Comparison of ENCODE assay signal across 29 cellular contexts in genomic region chr11:131666617-131667016, GRCh38.
A peak's percentile ranks its signal among the peaks of the same experiment; 100 is the strongest.
DNase-seq lines count a peak whose midpoint lies in the region; ATAC-seq, FAIRE-seq and TF ChIP-seq lines count a peak whose summit lies in the region.
"Had no signal": no experiment of that assay in that cellular context is flagged by ENCODE, and none has a peak within 500 bp of the region (broad histone marks: within the 10 kb centered on the region; RNA-seq: fewer than 3 reads in every experiment).

No MANE protein-coding gene starts in this region.

- H3K4me1 ChIP-seq in astrocyte (ENCODE audit: insufficient read depth, low read length) (peaks cover 36% of the 10 kb centered on the region), right lobe of liver (no peaks in the 10 kb centered on the region), aorta (ENCODE audit: control insufficient read depth in 1 of 2, insufficient read depth in 2 of 2, low read length in 2 of 2) (no peaks in the 10 kb centered on the region)
- H3K4me1 ChIP-seq: esophagus muscularis mucosa, HAP-1, heart left ventricle had no signal

- no peaks in the 10 kb centered on the region for H3K27me3 Mint-ChIP-seq in activated CD8-positive, alpha-beta memory T cell treated with anti-CD3 and anti-CD28 coated beads, Interleukin-2, amount 10 ng/mL, durations not matched to agents 7 days and 5 days
- H3K27me3 Mint-ChIP-seq in astrocyte (ENCODE audit: low read depth, unreplicated experiment), result no peaks in the 10 kb centered on the region
- H3K27me3 Mint-ChIP-seq: activated naive CD4-positive, alpha-beta T cell treated with anti-CD3 and anti-CD28 coated beads, Interleukin-2, amount 50 U/mL, for 24 hours had no signal

- H3K9ac ChIP-seq in astrocyte (ENCODE audit: low read length), result peak overlapping the region; percentile 68

- H3K27me3 ChIP-seq in astrocyte (ENCODE audit: insufficient read depth, low read length), result no peaks in the 10 kb centered on the region
- no peaks in the 10 kb centered on the region for H3K27me3 ChIP-seq in right lobe of liver
- no peaks in the 10 kb centered on the region for H3K27me3 ChIP-seq in aorta (ENCODE audit: control insufficient read depth in 1 of 2, insufficient read depth in 2 of 2, low read length in 1 of 2)
- H3K27me3 ChIP-seq: cardiac muscle cell, esophagus muscularis mucosa had no signal

- no peak for TF ChIP-seq POLR2A in right lobe of liver (IDR thresholded peaks at IDR 0.05)

- H4K20me1 ChIP-seq in astrocyte (ENCODE audit: insufficient read depth, low read length), result no peaks in the 10 kb centered on the region

- H3K4me3 Mint-ChIP-seq in activated CD8-positive, alpha-beta memory T cell treated with anti-CD3 and anti-CD28 coated beads, Interleukin-2, amount 10 ng/mL, durations not matched to agents 7 days and 5 days, result no peak overlapping the region
- H3K4me3 Mint-ChIP-seq in astrocyte (ENCODE audit: unreplicated experiment), result peak overlapping the region; percentile 11
- H3K4me3 Mint-ChIP-seq: activated CD8-positive, alpha-beta T cell treated with anti-CD3 and anti-CD28 coated beads, Interleukin-2, amount 10 ng/mL, durations not matched to agents 7 days and 5 days; activated naive CD4-positive, alpha-beta T cell treated with anti-CD3 and anti-CD28 coated beads, Interleukin-2, amount 50 U/mL, for 24 hours; activated T-cell treated with anti-CD3 and anti-CD28 coated beads, Interleukin-2, amount 50 U/mL, for 72 hours; CD4-positive, CD25-positive, alpha-beta regulatory T cell; immature natural killer cell; naive thymus-derived CD8-positive, alpha-beta T cell; T-helper 17 cell had no signal

- peak overlapping the region; percentile 63 for H3K4me2 ChIP-seq in astrocyte (ENCODE audit: low read length)

- H2AFZ ChIP-seq in astrocyte (ENCODE audit: low read depth, low read length), result peak overlapping the region; percentile 45

- H3K36me3 ChIP-seq in astrocyte (ENCODE audit: insufficient read depth, low read length), result no peaks in the 10 kb centered on the region
- H3K36me3 ChIP-seq in right lobe of liver, result no peaks in the 10 kb centered on the region
- no peaks in the 10 kb centered on the region for H3K36me3 ChIP-seq in aorta (ENCODE audit: control insufficient read depth in 1 of 2, insufficient read depth in 2 of 2, low read length in 1 of 2)
- H3K36me3 ChIP-seq: cardiac muscle cell, esophagus muscularis mucosa, HAP-1, heart left ventricle, thoracic aorta had no signal

- H3K9me3 Mint-ChIP-seq in activated CD8-positive, alpha-beta memory T cell treated with anti-CD3 and anti-CD28 coated beads, Interleukin-2, amount 10 ng/mL, durations not matched to agents 7 days and 5 days (ENCODE audit: low read depth), result no peaks in the 10 kb centered on the region
- H3K9me3 Mint-ChIP-seq in astrocyte (ENCODE audit: unreplicated experiment), result peaks cover 2% of the 10 kb centered on the region
- H3K9me3 Mint-ChIP-seq: activated naive CD4-positive, alpha-beta T cell treated with anti-CD3 and anti-CD28 coated beads, Interleukin-2, amount 50 U/mL, for 24 hours; activated T-cell treated with anti-CD3 and anti-CD28 coated beads, Interleukin-2, amount 50 U/mL, for 72 hours had no signal

- no peak overlapping the region for H3K27ac Mint-ChIP-seq in activated CD8-positive, alpha-beta memory T cell treated with anti-CD3 and anti-CD28 coated beads, Interleukin-2, amount 10 ng/mL, durations not matched to agents 7 days and 5 days
- H3K27ac Mint-ChIP-seq in astrocyte (ENCODE audit: unreplicated experiment), result peak overlapping the region; percentile 91
- H3K27ac Mint-ChIP-seq: activated CD8-positive, alpha-beta T cell treated with anti-CD3 and anti-CD28 coated beads, Interleukin-2, amount 10 ng/mL, durations not matched to agents 7 days and 5 days; activated T-cell treated with anti-CD3 and anti-CD28 coated beads, Interleukin-2, amount 50 U/mL, for 72 hours; CD4-positive, CD25-positive, alpha-beta regulatory T cell; immature natural killer cell; naive thymus-derived CD8-positive, alpha-beta T cell; T-helper 17 cell had no signal

- no peak for FAIRE-seq in astrocyte (lab: Jason Lieb, UNC)
- FAIRE-seq: GM18507 had no signal

- 47% methylated on average over 3 of the region's 5 CpGs for WGBS in right lobe of liver (ENCODE audit: insufficient coverage, low coverage, low lambda C conversion rate, missing lambda C conversion rate)
- 90% methylated on average over 5 of the region's 5 CpGs for WGBS in aorta, 2 donors

- H3K27ac ChIP-seq in astrocyte (ENCODE audit: low read depth, low read length) (peak overlapping the region; percentile 94), right lobe of liver (no peak overlapping the region), aorta (ENCODE audit: low read depth in 1 of 2, low read length in 2 of 2) (no peak overlapping the region)
- H3K27ac ChIP-seq: 22Rv1, cardiac muscle cell, esophagus muscularis mucosa, heart left ventricle, thoracic aorta had no signal

- no peaks in the 10 kb centered on the region for H3K9me3 ChIP-seq in astrocyte (ENCODE audit: insufficient read depth, low read depth, low read length)
- H3K9me3 ChIP-seq in right lobe of liver, result no peaks in the 10 kb centered on the region
- no peaks in the 10 kb centered on the region for H3K9me3 ChIP-seq in aorta (ENCODE audit: control insufficient read depth, low read length)
- H3K9me3 ChIP-seq: esophagus muscularis mucosa, HAP-1, heart left ventricle, thoracic aorta had no signal

- TF ChIP-seq CTCF in astrocyte (IDR thresholded peaks at IDR 0.05; ENCODE audit: insufficient read depth, low read depth, low read length) (no peak), right lobe of liver (IDR thresholded peaks at IDR 0.05) (no peak)

- CTCF ChIA-PET in activated CD8-positive, alpha-beta memory T cell treated with anti-CD3 and anti-CD28 coated beads, Interleukin-2, amount 10 ng/mL, durations not matched to agents 7 days and 5 days (lab: Charles Lee), result no interaction called here

- intact Hi-C loops in right lobe of liver (cut with DNase I) (no loop called here), aorta (cut with DNase I) (no loop called here)

- peaks cover 3% of the 10 kb centered on the region for H3K4me1 Mint-ChIP-seq in activated CD8-positive, alpha-beta memory T cell treated with anti-CD3 and anti-CD28 coated beads, Interleukin-2, amount 10 ng/mL, durations not matched to agents 7 days and 5 days
- H3K4me1 Mint-ChIP-seq in astrocyte (ENCODE audit: low read depth, unreplicated experiment), result peaks cover 56% of the 10 kb centered on the region
- H3K4me1 Mint-ChIP-seq: CD4-positive, CD25-positive, alpha-beta regulatory T cell; immature natural killer cell had no signal

- H3K4me3 ChIP-seq in astrocyte (ENCODE audit: insufficient read depth, low read depth, low read length) (no peak overlapping the region), right lobe of liver (no peak overlapping the region), aorta (ENCODE audit: low read length in 2 of 2) (no peak overlapping the region)
- H3K4me3 ChIP-seq: cardiac muscle cell, esophagus muscularis mucosa, HAP-1, heart left ventricle, lung, thoracic aorta had no signal

- H3K79me2 ChIP-seq in astrocyte (ENCODE audit: insufficient read depth, low read length), result no peaks in the 10 kb centered on the region

- H3K36me3 Mint-ChIP-seq in activated CD8-positive, alpha-beta memory T cell treated with anti-CD3 and anti-CD28 coated beads, Interleukin-2, amount 10 ng/mL, durations not matched to agents 7 days and 5 days, result no peaks in the 10 kb centered on the region
- peaks cover 3% of the 10 kb centered on the region for H3K36me3 Mint-ChIP-seq in astrocyte (ENCODE audit: low read depth, unreplicated experiment)
- H3K36me3 Mint-ChIP-seq: activated naive CD4-positive, alpha-beta T cell treated with anti-CD3 and anti-CD28 coated beads, Interleukin-2, amount 50 U/mL, for 24 hours; CD4-positive, CD25-positive, alpha-beta regulatory T cell; immature natural killer cell; naive thymus-derived CD8-positive, alpha-beta T cell had no signal

- ATAC-seq in activated CD8-positive, alpha-beta memory T cell treated with anti-CD3 and anti-CD28 coated beads, Interleukin-2, amount 10 ng/mL, durations not matched to agents 7 days and 5 days, result no peak
- ATAC-seq in right lobe of liver (no peak), aorta (ENCODE audit: low FRiP score) (no peak)
- ATAC-seq in stimulated activated naive CD8-positive, alpha-beta T cell treated with anti-CD3 and anti-CD28 coated beads, Interleukin-15, Interleukin-2, amounts not matched to agents 100 U/mL and 50 U/mL, for 24 hours, result no peak
- ATAC-seq: activated CD8-positive, alpha-beta T cell treated with anti-CD3 and anti-CD28 coated beads, Interleukin-2, amount 10 ng/mL, durations not matched to agents 7 days and 5 days; activated T-cell treated with anti-CD3 and anti-CD28 coated beads, Interleukin-2, amount 50 U/mL, for 72 hours; heart left ventricle; naive thymus-derived CD8-positive, alpha-beta T cell; T-helper 17 cell had no signal

- DNase-seq in activated CD8-positive, alpha-beta memory T cell treated with anti-CD3 and anti-CD28 coated beads, Interleukin-2, amount 50 U/mL, for 48 hours, result peak; percentile 17
- DNase-seq in activated CD8-positive, alpha-beta memory T cell treated with anti-CD3 and anti-CD28 coated beads, Interleukin-2, amount 10 ng/mL, durations not matched to agents 7 days and 5 days, result no peak
- DNase-seq in astrocyte (ENCODE audit: low read depth) (peak; percentile 92), kidney tubule cell (ENCODE audit: low spot score) (peak; percentile 82), right lobe of liver (no peak), aorta (no peak), GM19238 (ENCODE audit: insufficient read length, low spot score) (no peak)
- DNase-seq in stimulated activated naive CD8-positive, alpha-beta T cell treated with anti-CD3 and anti-CD28 coated beads, Interleukin-15, Interleukin-2, amounts not matched to agents 100 U/mL and 50 U/mL, for 24 hours, result no peak
- DNase-seq: activated CD4-positive, CD25-positive, alpha-beta regulatory T cell; activated CD8-positive, alpha-beta T cell treated with anti-CD3 and anti-CD28 coated beads, Interleukin-2, amount 10 ng/mL, durations not matched to agents 7 days and 5 days; activated T-cell treated with anti-CD3 and anti-CD28 coated beads, Interleukin-2, amount 50 U/mL, for 72 hours; CD4-positive, CD25-positive, alpha-beta regulatory T cell; DMS153; heart left ventricle; immature natural killer cell; naive thymus-derived CD8-positive, alpha-beta T cell; NCI-H2081; NCI-H524; posterior cingulate gyrus; SHP77 treated with DMSO at 0.1 percent for 48 hours; T-helper 17 cell had no signal

Comparison
In these comparisons a context has a peak if more than half of its experiments do, and no peak if none do; other contexts are left out.
1. DNase-seq: peak in activated CD8-positive, alpha-beta memory T cell treated with anti-CD3 and anti-CD28 coated beads, Interleukin-2, amount 50 U/mL, for 48 hours (single experiment), astrocyte (single experiment) and kidney tubule cell (single experiment); none in activated CD8-positive, alpha-beta memory T cell treated with anti-CD3 and anti-CD28 coated beads, Interleukin-2, amount 10 ng/mL, durations not matched to agents 7 days and 5 days (single experiment), right lobe of liver (0 of 3), aorta (0 of 2), stimulated activated naive CD8-positive, alpha-beta T cell treated with anti-CD3 and anti-CD28 coated beads, Interleukin-15, Interleukin-2, amounts not matched to agents 100 U/mL and 50 U/mL, for 24 hours (single experiment) and GM19238 (single experiment).